Comparison of ENCODE assay signal across 26 cellular contexts in genomic region chr5:87936667-87937066, GRCh38.
"Had no signal": no experiment of that assay in that cellular context is flagged by ENCODE, and none has a peak within 500 bp of the region (broad histone marks: within the 10 kb centered on the region; RNA-seq: fewer than 3 reads in every experiment).

No MANE protein-coding gene starts in this region.

- H3K9me3 ChIP-seq: esophagus muscularis mucosa, gastroesophageal sphincter, left ventricle myocardium inferior, lower lobe of right lung, mucosa of descending colon had no signal

- H3K36me3 ChIP-seq: esophagus muscularis mucosa, gastroesophageal sphincter, heart left ventricle, left ventricle myocardium inferior, lower lobe of right lung had no signal

- H3K27ac Mint-ChIP-seq: immature natural killer cell, mesothelial cell of epicardium, naive B cell had no signal

- H3K27me3 ChIP-seq: dorsolateral prefrontal cortex, esophagus muscularis mucosa, foreskin keratinocyte, gastroesophageal sphincter, heart left ventricle, hepatocyte had no signal

- H3K4me3 Mint-ChIP-seq: immature natural killer cell, mesothelial cell of epicardium, naive B cell had no signal

- H3K4me1 Mint-ChIP-seq: immature natural killer cell, mesothelial cell of epicardium, naive B cell had no signal

- DNase-seq: dermis blood vessel endothelial cell; dorsolateral prefrontal cortex; effector CD4-positive, alpha-beta T cell; effector memory CD4-positive, alpha-beta T cell; foreskin keratinocyte; heart left ventricle; hypothalamus; immature natural killer cell; islet precursor cell; kidney; kidney glomerular epithelial cell; left colon; left ventricle myocardium inferior; lower lobe of right lung; mesenchymal stem cell; mucosa of descending colon; naive B cell had no signal

- H3K4me3 ChIP-seq: coronary artery, dorsolateral prefrontal cortex, esophagus muscularis mucosa, gastroesophageal sphincter, heart left ventricle, hepatocyte, left ventricle myocardium inferior, lower lobe of right lung, mucosa of descending colon had no signal

- H3K36me3 Mint-ChIP-seq: immature natural killer cell, mesothelial cell of epicardium, naive B cell had no signal

- ATAC-seq: foreskin keratinocyte, gastroesophageal sphincter, heart left ventricle, left colon, left lobe of liver, lower lobe of right lung, mucosa of descending colon had no signal

- H3K79me2 ChIP-seq: hepatocyte had no signal

- H3K4me1 ChIP-seq: esophagus muscularis mucosa, foreskin keratinocyte, gastroesophageal sphincter, heart left ventricle, left ventricle myocardium inferior, lower lobe of right lung had no signal

- H3K27me3 Mint-ChIP-seq: naive B cell had no signal

- H3K9me3 Mint-ChIP-seq: mesothelial cell of epicardium had no signal

- FAIRE-seq: colon, endothelial cell of umbilical vein, frontal cortex, kidney had no signal

- H3K4me2 ChIP-seq: hepatocyte had no signal

- H3K27ac ChIP-seq: coronary artery, dorsolateral prefrontal cortex, esophagus muscularis mucosa, foreskin keratinocyte, gastroesophageal sphincter, heart left ventricle, hepatocyte, left ventricle myocardium inferior, lower lobe of right lung had no signal

- H2AFZ ChIP-seq: hepatocyte had no signal
